Comparison of ENCODE assay signal across 21 cellular contexts in the genomic region with DNA sequence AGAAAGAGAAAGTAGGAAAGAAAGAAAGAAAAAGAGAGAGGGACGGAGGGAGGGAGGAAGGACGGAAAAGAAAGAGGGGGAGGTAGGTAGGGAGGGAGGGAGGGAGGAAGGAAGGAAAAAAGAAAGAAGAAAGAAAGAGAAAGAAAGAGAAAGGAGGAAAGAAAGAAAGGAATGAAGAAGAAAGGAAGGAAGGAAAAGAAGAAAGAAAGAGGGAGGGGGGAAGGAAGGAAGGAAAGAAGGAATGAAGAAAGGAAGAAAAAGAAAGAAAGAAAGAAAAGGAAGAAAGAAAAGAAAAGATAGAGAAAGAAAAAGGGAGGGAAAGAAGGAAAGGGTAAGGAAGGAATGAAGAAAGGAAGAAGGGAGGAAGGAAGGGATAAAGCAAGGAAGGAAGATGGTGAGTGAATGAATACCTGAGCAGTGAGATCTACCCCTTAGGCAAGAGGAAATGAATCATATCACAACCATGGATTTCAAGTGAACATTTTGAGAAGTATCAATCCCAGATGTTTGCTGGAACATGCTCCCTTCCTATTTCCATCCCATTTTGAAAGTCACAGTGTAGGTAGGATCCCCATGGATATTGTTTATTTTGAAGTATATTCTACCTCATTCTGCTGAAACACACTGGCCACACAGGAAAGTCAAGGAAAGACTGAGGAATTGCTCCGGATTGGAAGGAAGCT.
A peak's percentile ranks its signal among the peaks of the same experiment; 100 is the strongest.
DNase-seq lines count a peak whose midpoint lies in the region; ATAC-seq and TF ChIP-seq lines count a peak whose summit lies in the region.
"Had no signal": no experiment of that assay in that cellular context is flagged by ENCODE, and none has a peak within 500 bp of the region (broad histone marks: within the 10 kb centered on the region; RNA-seq: fewer than 3 reads in every experiment).

No MANE protein-coding gene starts in this region.

- no peaks in the 10 kb centered on the region for H3K9me3 ChIP-seq in aorta (ENCODE audit: control insufficient read depth, low read length)
- H3K9me3 ChIP-seq: SJCRH30, upper lobe of right lung had no signal

- no peak for TF ChIP-seq CTCF in fibroblast of villous mesenchyme (IDR thresholded peaks at IDR 0.05; ENCODE audit: insufficient read depth, low read depth, low read length)
- TF ChIP-seq CTCF in lower leg skin (IDR thresholded peaks at IDR 0.05): no peak

- H3K4me1 ChIP-seq in aorta (ENCODE audit: control insufficient read depth in 1 of 2, insufficient read depth in 2 of 2, low read length in 2 of 2): peaks cover 4 to 7% of the 10 kb centered on the region in 2 donors

- no peak overlapping the region for H3K27ac ChIP-seq in aorta (ENCODE audit: low read depth in 1 of 2, low read length in 2 of 2)
- H3K27ac ChIP-seq: SJCRH30, upper lobe of right lung had no signal

- DNase-seq in AG08395 (ENCODE audit: low spot score): peak; percentile 63
- peak; percentile 33 for DNase-seq in HPDE6-E6E7 (ENCODE audit: extremely low spot score)
- peak; percentile 27 for DNase-seq in amniotic stem cell (lab: John Stamatoyannopoulos, UW)
- DNase-seq in fibroblast of villous mesenchyme (ENCODE audit: low read depth): peak; percentile 44
- DNase-seq in aorta: no peak
- no peak for DNase-seq in lower leg skin (ENCODE audit: low spot score in 2 of 2)
- DNase-seq: activated T-cell treated with anti-CD3 and anti-CD28 coated beads, Interleukin-2, amount 50 U/mL, for 72 hours; CD8-positive, alpha-beta memory T cell; central memory CD4-positive, alpha-beta T cell; DND-41; endodermal cell; head of caudate nucleus; islet precursor cell; NCI-H187; NCI-H446; SJCRH30; stimulated activated CD4-positive, alpha-beta T cell treated with anti-CD3 and anti-CD28 coated beads, Interleukin-15, amount 100 ng/mL, for 24 hours; upper lobe of right lung had no signal

- no peaks in the 10 kb centered on the region for H3K27me3 ChIP-seq in aorta (ENCODE audit: control insufficient read depth in 1 of 2, insufficient read depth in 2 of 2, low read length in 1 of 2)
- H3K27me3 ChIP-seq: SJCRH30, upper lobe of right lung had no signal

- intact Hi-C loops in aorta (cut with DNase I): loop anchor here in 1 of 2 donors (10.0 kb wide), 1 partner anchor 81 kb away; no protein-coding TSS in a partner anchor
- intact Hi-C loops in lower leg skin (cut with DNase I; ENCODE audit: low total_unique reads): no loop called here

- ATAC-seq in aorta (ENCODE audit: low FRiP score) (no peak), HG02759 (IDR thresholded peaks at IDR 0.05; ENCODE audit: unreplicated experiment) (no peak), HG03342 (IDR thresholded peaks at IDR 0.05; ENCODE audit: unreplicated experiment) (no peak)
- ATAC-seq: activated T-cell treated with anti-CD3 and anti-CD28 coated beads, Interleukin-2, amount 50 U/mL, for 72 hours; GM23338; upper lobe of right lung had no signal

- H3K4me3 ChIP-seq in fibroblast of villous mesenchyme (ENCODE audit: low read depth, low read length): no peak overlapping the region
- no peak overlapping the region for H3K4me3 ChIP-seq in aorta (ENCODE audit: low read length in 2 of 2)
- no peak overlapping the region for H3K4me3 ChIP-seq in lower leg skin (ENCODE audit: low read depth, poor library complexity, severe bottlenecking)
- H3K4me3 ChIP-seq: GM23338, SJCRH30, upper lobe of right lung had no signal

- H3K36me3 ChIP-seq in aorta (ENCODE audit: control insufficient read depth in 1 of 2, insufficient read depth in 2 of 2, low read length in 1 of 2): no peaks in the 10 kb centered on the region
- H3K36me3 ChIP-seq: SJCRH30, upper lobe of right lung had no signal

- 78 to 91% methylated on average over 3 of the region's 3 CpGs for WGBS in aorta, 2 donors
- WGBS in lower leg skin, 2 donors: 83 to 93% methylated on average over 3 of the region's 3 CpGs

- no peak for TF ChIP-seq POLR2A in lower leg skin (IDR thresholded peaks at IDR 0.05)

Comparison
In these comparisons a context has a peak if more than half of its experiments do, and no peak if none do; other contexts are left out.
1. DNase-seq: peak in AG08395 (single experiment), HPDE6-E6E7 (single experiment), amniotic stem cell (single experiment) and fibroblast of villous mesenchyme (single experiment); none in aorta (0 of 2) and lower leg skin (0 of 2).